Comparison of ENCODE assay signal across 7 cellular contexts in the genomic region with DNA sequence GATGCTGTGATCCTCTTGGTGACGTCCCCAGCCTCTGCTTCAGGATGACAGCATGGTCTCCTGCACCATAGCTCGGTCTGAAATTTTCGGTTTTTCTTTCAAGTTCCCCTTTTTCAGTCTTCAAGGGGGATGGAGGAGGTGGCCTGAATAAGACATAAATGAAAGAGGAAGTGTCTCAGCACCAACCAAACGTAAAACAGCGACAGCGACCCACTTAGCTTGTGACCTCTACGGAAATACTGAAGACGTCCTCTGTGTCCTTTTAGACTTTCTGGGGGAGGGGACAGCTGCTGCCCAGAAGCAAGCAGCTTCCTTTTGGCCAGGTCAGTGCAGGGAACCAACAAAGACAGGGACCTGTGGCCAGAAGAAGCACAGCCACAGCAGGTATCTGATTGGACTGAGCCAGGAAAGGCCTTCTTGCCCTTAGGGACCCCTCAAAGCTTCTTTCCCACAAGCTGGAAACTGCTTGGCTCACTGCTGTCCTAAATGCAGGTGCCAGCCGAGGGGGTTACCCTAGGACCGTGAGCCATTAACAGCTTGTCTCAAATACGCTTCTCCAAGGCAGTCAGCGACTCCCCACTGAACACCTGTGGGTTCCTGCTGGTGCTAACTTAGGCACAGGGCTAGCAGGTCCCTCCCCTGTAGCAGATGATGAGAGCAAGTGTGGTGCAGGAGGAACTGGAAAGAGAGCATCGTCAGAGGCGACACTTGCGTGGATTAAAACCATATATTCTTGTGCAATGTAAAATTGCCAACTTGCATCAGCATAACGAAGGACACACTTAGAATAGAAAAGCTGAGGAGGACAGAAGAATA.
A peak's percentile ranks its signal among the peaks of the same experiment; 100 is the strongest.
DNase-seq lines count a peak whose midpoint lies in the region; ATAC-seq and TF ChIP-seq lines count a peak whose summit lies in the region.
"Not testable (repeated sequence)": the region's sequence is repeated elsewhere in the genome, so short reads cannot be mapped to it uniquely, and the experiment has no call there.

No MANE protein-coding gene starts in this region.

- H3K9me3 ChIP-seq in spleen: not testable (repeated sequence)

- H3K27ac Mint-ChIP-seq in activated naive CD4-positive, alpha-beta T cell treated with anti-CD3 and anti-CD28 coated beads, Interleukin-2, amount 50 U/mL, for 72 hours: peak overlapping the region; percentile 98 to 99

- H3K27me3 ChIP-seq in spleen (replicated peaks in 1 of 7): not testable (repeated sequence)

- H3K27ac ChIP-seq in VCaP (peak overlapping the region; percentile 96), spleen (peak overlapping the region; percentile 95 to 100 (median 98))

- intact Hi-C loops in spleen (cut with DNase I; ENCODE audit: low total_unique reads): not testable (repeated sequence)

- H3K4me1 ChIP-seq in spleen: peaks cover 15 to 44% (median 29%) of the 10 kb centered on the region in 6 donors

- not testable (repeated sequence) for TF ChIP-seq CTCF in VCaP (conservative IDR thresholded peaks at IDR 0.05)
- TF ChIP-seq CTCF in spleen (IDR thresholded peaks at IDR 0.05 in 8 of 11, conservative IDR thresholded peaks at IDR 0.05 in 3 of 11): peak in 2 of 11 experiments; percentile 7 to 9

- TF ChIP-seq POLR2A in spleen (IDR thresholded peaks at IDR 0.05): peak; percentile 40 to 70 (median 41)

- H3K4me3 ChIP-seq in spleen: peak overlapping the region in 5 of 8 donors; percentile 1 to 63 (median 19)

- H3K9me3 Mint-ChIP-seq in activated naive CD4-positive, alpha-beta T cell treated with anti-CD3 and anti-CD28 coated beads, Interleukin-2, amount 50 U/mL, for 72 hours: not testable (repeated sequence)

- H3K36me3 ChIP-seq in spleen: not testable (repeated sequence)

- DNase-seq in KG1 (lab: John Stamatoyannopoulos, UW): peak; percentile 87
- peak; percentile 42 to 74 for DNase-seq in activated naive CD4-positive, alpha-beta T cell treated with anti-CD3 and anti-CD28 coated beads, Interleukin-2, amount 50 U/mL, for 72 hours (ENCODE audit: low spot score in 2 of 2)
- DNase-seq in islet precursor cell: peak; percentile 58
- DNase-seq in spleen: peak; percentile 88

- not testable (repeated sequence) for H3K36me3 Mint-ChIP-seq in activated naive CD4-positive, alpha-beta T cell treated with anti-CD3 and anti-CD28 coated beads, Interleukin-2, amount 50 U/mL, for 72 hours

- 9 to 23% (median 17%) methylated on average over 16 of the region's 16 CpGs for WGBS in spleen, 5 donors

- ATAC-seq in GM18861 (IDR thresholded peaks at IDR 0.05; ENCODE audit: unreplicated experiment): peak; percentile 77
- peak; percentile 78 for ATAC-seq in HG02623 (IDR thresholded peaks at IDR 0.05; ENCODE audit: unreplicated experiment)
- ATAC-seq in activated naive CD4-positive, alpha-beta T cell treated with anti-CD3 and anti-CD28 coated beads, Interleukin-2, amount 50 U/mL, for 72 hours: peak; percentile 84 to 92

Comparison
In these comparisons a context has a peak if more than half of its experiments do, and no peak if none do; other contexts are left out.
1. Peak in every context shown above with its lines: DNase-seq, ATAC-seq, H3K4me3 ChIP-seq and H3K27ac ChIP-seq.